21 cellular contexts compared by ENCODE assay signal in the genomic region with DNA sequence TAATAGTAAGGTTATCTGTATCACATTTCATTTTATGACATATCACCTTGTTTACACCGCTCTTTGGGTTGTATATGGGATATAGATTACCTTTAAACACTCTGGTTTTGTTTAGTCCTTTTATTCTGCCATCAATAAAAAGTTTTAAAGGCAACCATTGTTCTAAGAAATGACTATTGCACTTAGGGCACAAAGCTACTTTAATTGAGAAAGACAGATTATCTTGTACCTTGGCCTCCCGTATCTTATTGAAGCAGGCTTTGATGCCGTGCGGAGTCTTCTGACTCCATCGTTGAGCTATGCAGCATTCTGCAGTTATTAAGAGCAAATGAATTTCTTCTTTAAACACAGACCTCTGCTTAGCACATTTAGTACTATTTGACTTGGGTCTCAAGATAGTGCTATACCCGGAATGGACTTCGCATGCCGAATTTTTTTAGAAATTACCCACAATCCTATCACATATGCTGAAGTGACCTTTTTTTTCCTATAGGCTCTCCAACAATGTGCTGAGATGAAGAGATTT. TPM values are rescaled to one million over a fixed set of nuclear protein-coding genes. Genes with fewer than 3 reads are reported as not detected.
DNase-seq lines count a peak whose midpoint lies in the region; FAIRE-seq and TF ChIP-seq lines count a peak whose summit lies in the region.
"Had no signal": no experiment of that assay in that cellular context is flagged by ENCODE, and none has a peak within 500 bp of the region (broad histone marks: within the 10 kb centered on the region; RNA-seq: fewer than 3 reads in every experiment).

No MANE protein-coding gene starts in this region.

- H3K4me1 Mint-ChIP-seq in chondrocyte (ENCODE audit: low read depth): peaks cover 47% of the 10 kb centered on the region
- H3K4me1 Mint-ChIP-seq: natural killer cell had no signal

- no peak overlapping the region for H2BK12ac ChIP-seq in mesenchymal stem cell (ENCODE audit: low read length in 2 of 2)

- no peak overlapping the region for H3K4me2 ChIP-seq in mesenchymal stem cell (ENCODE audit: low read length, poor library complexity, severe bottlenecking)

- no peak for TF ChIP-seq CTCF in chondrocyte (IDR thresholded peaks at IDR 0.05)
- no peak for TF ChIP-seq CTCF in suprapubic skin (IDR thresholded peaks at IDR 0.05)
- no peak for TF ChIP-seq CTCF in GM10266 (IDR thresholded peaks at IDR 0.05; ENCODE audit: control insufficient read depth, insufficient read depth, low read depth, missing control alignments)

- H3K36me3 ChIP-seq in mesenchymal stem cell (ENCODE audit: control insufficient read depth in 1 of 2, insufficient read depth in 2 of 2, low read depth in 1 of 2, low read length in 2 of 2) (peaks cover 6 to 12% of the 10 kb centered on the region in 2 experiments), suprapubic skin (peaks cover under 1% of the 10 kb centered on the region)
- H3K36me3 ChIP-seq: HAP-1 had no signal

- H3K4me1 ChIP-seq in mesenchymal stem cell (ENCODE audit: control insufficient read depth, insufficient read depth, low read depth, low read length): peaks cover 3% of the 10 kb centered on the region
- H3K4me1 ChIP-seq in suprapubic skin: peaks cover 15% of the 10 kb centered on the region
- H3K4me1 ChIP-seq: HAP-1 had no signal

- H3K18ac ChIP-seq in mesenchymal stem cell (ENCODE audit: low read depth in 1 of 2, low read length in 2 of 2): no peak overlapping the region

- peaks cover 1% of the 10 kb centered on the region for H3K36me3 Mint-ChIP-seq in chondrocyte (ENCODE audit: low read depth)
- H3K36me3 Mint-ChIP-seq: natural killer cell had no signal

- H3K9ac ChIP-seq in mesenchymal stem cell (ENCODE audit: low read length): no peak overlapping the region

- no peaks in the 10 kb centered on the region for H3K9me3 Mint-ChIP-seq in chondrocyte (ENCODE audit: low read depth)
- H3K9me3 Mint-ChIP-seq: natural killer cell had no signal

- TF ChIP-seq POLR2A in suprapubic skin (IDR thresholded peaks at IDR 0.05): no peak

- 14% methylated on average over 6 of the region's 8 CpGs for WGBS in mesenchymal stem cell
- WGBS in suprapubic skin: 61% methylated on average over 8 of the region's 8 CpGs

- no peaks in the 10 kb centered on the region for H3K79me1 ChIP-seq in mesenchymal stem cell (replicated peaks; ENCODE audit: low read length, poor library complexity, severe bottlenecking)

- H2BK120ac ChIP-seq in mesenchymal stem cell (ENCODE audit: low read depth, low read length): no peak overlapping the region

- H4K91ac ChIP-seq in mesenchymal stem cell (ENCODE audit: low read length): no peak overlapping the region

- H3K23ac ChIP-seq in mesenchymal stem cell (ENCODE audit: low read length in 2 of 2): no peak overlapping the region

- TF ChIP-seq EP300 in suprapubic skin (IDR thresholded peaks at IDR 0.05): peak; percentile 84

- no peak overlapping the region for H2BK15ac ChIP-seq in mesenchymal stem cell (ENCODE audit: low read depth, poor library complexity, severe bottlenecking)

- DNase-seq in HCEC 1CT (peak; percentile 89), chondrocyte (ENCODE audit: low spot score) (no peak), mesenchymal stem cell (peak; percentile 91), suprapubic skin (ENCODE audit: low spot score in 2 of 2) (no peak), HTR-8/SVneo (ENCODE audit: insufficient read length, low spot score) (no peak), GM10266 (ENCODE audit: extremely low spot score) (no peak), activated gamma-delta T cell (lab: John Stamatoyannopoulos, UW) (no peak), HT-29 (ENCODE audit: low spot score) (no peak)
- DNase-seq: C1 segment of cervical spinal cord; caudate nucleus; DND-41; heart right ventricle; KG1; left cardiac atrium; natural killer cell; NCI-H1417; NCI-H510A; PC-3; stimulated activated naive CD8-positive, alpha-beta T cell treated with anti-CD3 and anti-CD28 coated beads, Interleukin-15, Interleukin-2, amounts not matched to agents 100 U/mL and 50 U/mL, for 24 hours had no signal

- no peak for FAIRE-seq in HTR-8/SVneo (lab: Jason Lieb, UNC)
- FAIRE-seq: endometrium had no signal

- no peak overlapping the region for H3K4me3 Mint-ChIP-seq in chondrocyte (ENCODE audit: unreplicated experiment)
- H3K4me3 Mint-ChIP-seq: natural killer cell had no signal

- peak overlapping the region; percentile 92 for H3K27ac Mint-ChIP-seq in chondrocyte (ENCODE audit: unreplicated experiment)
- H3K27ac Mint-ChIP-seq: natural killer cell had no signal

- no peak overlapping the region for H2BK5ac ChIP-seq in mesenchymal stem cell (ENCODE audit: low read depth, low read length, poor library complexity, severe bottlenecking)

- H3K9me3 ChIP-seq in mesenchymal stem cell (ENCODE audit: control insufficient read depth, low read length) (no peaks in the 10 kb centered on the region), suprapubic skin (no peaks in the 10 kb centered on the region)
- H3K9me3 ChIP-seq: HAP-1 had no signal

- no peak overlapping the region for H2AK5ac ChIP-seq in mesenchymal stem cell (ENCODE audit: low read length, severe bottlenecking)

- H3K14ac ChIP-seq in mesenchymal stem cell (ENCODE audit: low read length in 2 of 2): no peak overlapping the region

- no peak overlapping the region for H2AFZ ChIP-seq in mesenchymal stem cell (ENCODE audit: low read depth, low read length)

- H3K4ac ChIP-seq in mesenchymal stem cell (ENCODE audit: low read depth in 1 of 2, low read length in 2 of 2): no peak overlapping the region

- no peak overlapping the region for H3K4me3 ChIP-seq in mesenchymal stem cell (ENCODE audit: insufficient read depth in 1 of 2, low read depth in 1 of 2, low read length in 2 of 2)
- no peak overlapping the region for H3K4me3 ChIP-seq in suprapubic skin
- H3K4me3 ChIP-seq: HAP-1, heart right ventricle had no signal

- H4K8ac ChIP-seq in mesenchymal stem cell (ENCODE audit: low read length): no peak overlapping the region

- H3K27me3 ChIP-seq in mesenchymal stem cell (ENCODE audit: control insufficient read depth in 1 of 2, insufficient read depth in 1 of 2, low read length in 2 of 2) (peaks cover 8 to 12% of the 10 kb centered on the region in 2 experiments), suprapubic skin (no peaks in the 10 kb centered on the region)
- H3K27me3 ChIP-seq: heart right ventricle had no signal

- H3K27me3 Mint-ChIP-seq in chondrocyte (ENCODE audit: low read depth): no peaks in the 10 kb centered on the region

- H3K27ac ChIP-seq in mesenchymal stem cell (ENCODE audit: low read length, poor library complexity, severe bottlenecking) (no peak overlapping the region), suprapubic skin (no peak overlapping the region)
- H3K27ac ChIP-seq: heart right ventricle had no signal

RNA-seq across cellular contexts. Expression of gene PKDCC, which starts 16.7 kb away (rescaled TPM):
- total RNA-seq in chondrocyte (83.1 to 164 TPM (median 155 TPM) in 3 replicates), suprapubic skin (1 to 10 TPM; 2.5 to 8.5 (median 6.2) TPM)
- 35.7 TPM for polyA plus RNA-seq in mesenchymal stem cell (2013, experiment 1 of 2)
- polyA plus RNA-seq in mesenchymal stem cell (2013, experiment 2 of 2): 35.3 TPM
- 76.0 and 83.9 TPM in 2 replicates for total RNA-seq in HT-29 (2014; rRNA removed; shearing (Covaris generic))

Comparison
In these comparisons a context has a peak if more than half of its experiments do, and no peak if none do; other contexts are left out.
1. DNase-seq: peak in HCEC 1CT (single experiment) and mesenchymal stem cell (single experiment); none in chondrocyte (single experiment), suprapubic skin (0 of 2), HTR-8/SVneo (single experiment), GM10266 (single experiment), activated gamma-delta T cell (single experiment) and HT-29 (single experiment).